8 cellular contexts compared by ENCODE assay signal in the genomic region with DNA sequence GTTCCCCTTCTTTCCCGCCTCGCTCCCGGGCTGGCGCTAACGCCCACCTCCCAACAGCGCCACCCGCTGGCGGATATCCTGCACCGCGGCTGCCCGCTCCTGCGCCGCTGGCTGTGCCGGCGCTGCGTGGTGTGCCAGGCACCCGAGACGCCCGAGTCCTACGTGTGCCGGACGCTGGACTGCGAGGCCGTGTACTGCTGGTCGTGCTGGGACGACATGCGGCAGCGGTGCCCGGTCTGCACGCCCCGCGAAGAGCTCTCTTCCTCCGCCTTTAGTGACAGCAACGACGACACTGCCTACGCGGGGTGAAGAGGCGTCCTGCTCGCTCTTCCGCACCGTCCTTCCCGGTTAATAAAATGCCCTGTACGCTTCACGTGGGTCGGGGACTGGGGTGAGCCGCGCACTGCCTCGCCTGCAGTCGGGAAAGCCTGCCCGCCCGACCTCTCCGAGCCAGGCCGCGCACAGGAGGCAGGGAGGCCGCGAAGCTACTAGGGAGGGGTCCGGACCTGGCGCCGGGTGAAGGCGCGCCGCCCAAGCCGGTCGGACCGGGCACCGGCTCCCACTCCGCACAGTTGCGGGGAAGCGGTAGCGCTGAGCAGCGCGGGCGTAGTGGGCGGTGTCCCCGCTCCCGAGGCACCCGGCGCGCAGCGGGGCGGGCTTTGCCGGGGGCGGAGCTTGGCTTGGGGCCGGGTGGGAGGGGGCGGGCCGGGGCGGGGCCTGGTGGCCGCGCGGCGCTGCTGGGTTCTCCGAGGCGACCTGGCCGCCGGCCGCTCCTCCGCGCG. TPM values are rescaled to one million over a fixed set of nuclear protein-coding genes. Genes with fewer than 3 reads are reported as not detected.
DNase-seq lines count a peak whose midpoint lies in the region; ATAC-seq and TF ChIP-seq lines count a peak whose summit lies in the region.

Gene ADAM15, plus strand, starts transcription at position 757 of the 782 bp plus-strand sequence. CDS start 71 bp downstream, outside the sequence.

- H3K27me3 ChIP-seq in IMR-90 (ENCODE audit: control insufficient read depth, insufficient read depth, low read length): no peaks in the 10 kb centered on the region
- no peaks in the 10 kb centered on the region for H3K27me3 ChIP-seq in RWPE2 (ENCODE audit: insufficient read depth, poor library complexity, severe bottlenecking)
- no peaks in the 10 kb centered on the region for H3K27me3 ChIP-seq in stomach smooth muscle (ENCODE audit: control insufficient read depth in 1 of 2, insufficient read depth in 2 of 2, low read length in 2 of 2)

- 2% methylated on average over 44 of the region's 99 CpGs; no CpG with 5 or more reads in 1 of the 2 experiments for WGBS in IMR-90 (ENCODE audit: extremely low coverage in 2 of 2, insufficient read length in 1 of 2), 2 experiments

- H4K5ac ChIP-seq in IMR-90 (ENCODE audit: low read depth, low read length): no peak within 1 kb of the TSS; the same call in 1 of the 2 replicates

- peak within 1 kb of the TSS; percentile 35; the same call in 1 of the 2 replicates for H3K56ac ChIP-seq in IMR-90 (ENCODE audit: extremely low read depth, insufficient read depth, low read length)

- H3K4me1 Mint-ChIP-seq in neural crest cell: peaks cover 34% of the 10 kb centered on the region

- 0 out of 2 replicates have a peak within 1 kb of the TSS, but pooled peaks have one; percentile 6 for H3K18ac ChIP-seq in IMR-90 (ENCODE audit: low read depth, low read length)

- H3K27me3 Mint-ChIP-seq in neural crest cell (ENCODE audit: low read depth): peaks cover 6% of the 10 kb centered on the region

- H3K9me3 ChIP-seq in IMR-90 (ENCODE audit: control insufficient read depth, insufficient read depth, low read length) (no peaks in the 10 kb centered on the region), RWPE2 (ENCODE audit: severe bottlenecking) (no peaks in the 10 kb centered on the region), stomach smooth muscle (ENCODE audit: control insufficient read depth in 2 of 2, low read length in 2 of 2) (no peaks in the 10 kb centered on the region)

- H3K4me1 ChIP-seq in IMR-90 (ENCODE audit: control insufficient read depth, insufficient read depth, low read length) (peaks cover 8% of the 10 kb centered on the region), RWPE2 (ENCODE audit: insufficient read depth, poor library complexity, severe bottlenecking) (peaks cover 14% of the 10 kb centered on the region), stomach smooth muscle (ENCODE audit: control insufficient read depth, insufficient read depth, low read length) (peaks cover 38% of the 10 kb centered on the region)

- H3K9me1 ChIP-seq in IMR-90 (ENCODE audit: insufficient read depth, low read length): peaks cover 5% of the 10 kb centered on the region; the same call in 1 of the 2 replicates

- in situ Hi-C loops in IMR-90 (cut with MboI; ENCODE audit: low sequenced_read_pairs): loop anchor here (10.0 kb wide), 1 partner anchor 96 kb away; the partner anchor contains the start of gene PBXIP1

- peak within 1 kb of the TSS; percentile 43; the same call in 1 of the 2 replicates for H3K27ac ChIP-seq in IMR-90 (ENCODE audit: insufficient read depth, low read length)
- peak within 1 kb of the TSS; percentile 89 for H3K27ac ChIP-seq in RWPE2 (ENCODE audit: poor library complexity, severe bottlenecking)
- peak within 1 kb of the TSS; percentile 77 for H3K27ac ChIP-seq in stomach smooth muscle (ENCODE audit: low read length)

- H4K91ac ChIP-seq in IMR-90 (ENCODE audit: insufficient read depth, low read depth, low read length): peak within 1 kb of the TSS; percentile 60

- peak within 1 kb of the TSS; percentile 69; the same call in 1 of the 2 replicates for H3K14ac ChIP-seq in IMR-90 (replicated peaks; ENCODE audit: low read depth, low read length)

- no TSS peak for BruUV-seq in IMR-90 (replicated peaks; lab: Mats Ljungman, UMichigan)

- H3K4me3 ChIP-seq in IMR-90 (ENCODE audit: insufficient read depth, low read depth, low read length) (peak within 1 kb of the TSS; percentile 75), RWPE2 (ENCODE audit: severe bottlenecking) (peak within 1 kb of the TSS; percentile 94), fibroblast of villous mesenchyme (ENCODE audit: low read depth, low read length) (peak within 1 kb of the TSS; percentile 74), stomach smooth muscle (ENCODE audit: low read length in 2 of 2) (peak within 1 kb of the TSS; percentile 72 to 83)

- H3K27ac Mint-ChIP-seq in neural crest cell (ENCODE audit: unreplicated experiment): peak within 1 kb of the TSS; percentile 97

- TF ChIP-seq RAD21 in IMR-90 (IDR thresholded peaks at IDR 0.05; ENCODE audit: low read length): peak; percentile 53

- H3K36me3 Mint-ChIP-seq in neural crest cell (ENCODE audit: low read depth): no peaks in the 10 kb centered on the region

- H3K9ac ChIP-seq in IMR-90 (ENCODE audit: low read depth, low read length): peak within 1 kb of the TSS; percentile 62
- H3K9ac ChIP-seq in stomach smooth muscle (ENCODE audit: low read length in 2 of 2): peak within 1 kb of the TSS; percentile 71 to 76

- peak within 1 kb of the TSS; percentile 20; the same call in 1 of the 3 replicates for H2BK15ac ChIP-seq in IMR-90 (ENCODE audit: low read depth, low read length)

- POLR2A ChIA-PET in IMR-90 (lab: Charles Lee; ENCODE audit: unreplicated experiment): interaction anchor here (0.6 kb wide), 4 partner anchors 41 to 727 kb away, joined by 3 to 7 read pairs (median 3); partner anchors contain the start of gene SHC1

- no peaks in the 10 kb centered on the region; the same call in 1 of the 2 replicates for H4K20me1 ChIP-seq in IMR-90 (ENCODE audit: insufficient read depth, low read length)

- H3K9me3 Mint-ChIP-seq in neural crest cell: no peaks in the 10 kb centered on the region

- peak within 1 kb of the TSS; percentile 55 for H3K4ac ChIP-seq in IMR-90 (ENCODE audit: low read depth, low read length)

- DNase-seq in COLO829 (ENCODE audit: low spot score): peak; percentile 97
- DNase-seq in IMR-90: peak; percentile 53
- DNase-seq in RWPE2 (ENCODE audit: low spot score): peak; percentile 66
- DNase-seq in activated effector memory CD4-positive, alpha-beta T cell treated with anti-CD3 and anti-CD28 coated beads, Interleukin-2, amount 50 U/mL, for 16 hours: peak; percentile 93
- peak; percentile 79 for DNase-seq in fibroblast of villous mesenchyme (ENCODE audit: low read depth)
- peak; percentile 92 for DNase-seq in neural crest cell (ENCODE audit: low read depth, low spot score)

- H3K36me3 ChIP-seq in IMR-90 (ENCODE audit: control insufficient read depth, insufficient read depth, low read length) (peaks cover 2% of the 10 kb centered on the region; the same call in 1 of the 2 replicates), RWPE2 (ENCODE audit: low read depth) (peaks cover 29% of the 10 kb centered on the region), stomach smooth muscle (ENCODE audit: control insufficient read depth in 2 of 2, insufficient read depth in 2 of 2, low read length in 2 of 2) (peaks cover 4 to 10% of the 10 kb centered on the region in 2 donors)

- ATAC-seq in GM21360 (IDR thresholded peaks at IDR 0.05; ENCODE audit: unreplicated experiment): peak; percentile 50
- ATAC-seq in IMR-90 (ENCODE audit: low read depth): peak; percentile 85
- peak; percentile 46 for ATAC-seq in RWPE2 (ENCODE audit: low read depth)

- peaks cover 0 to 15% of the 10 kb centered on the region in 2 experiments; a peak in 2 of 4 replicates for H3K79me1 ChIP-seq in IMR-90 (ENCODE audit: low read depth in 1 of 2, low read length in 2 of 2)

- H3K4me3 Mint-ChIP-seq in neural crest cell: peak within 1 kb of the TSS; percentile 90

- peak within 1 kb of the TSS; percentile 33 for H2AK5ac ChIP-seq in IMR-90 (ENCODE audit: low read depth, low read length)

- intact Hi-C loops in IMR-90 (cut with micrococcal nuclease): loop anchor here (5.0 kb wide), 1 partner anchor 48 kb away; the partner anchor contains the start of gene ZBTB7B

- peak within 1 kb of the TSS; percentile 99 for H2AFZ ChIP-seq in IMR-90 (replicated peaks; ENCODE audit: low read length, poor library complexity)

- H2AK9ac ChIP-seq in IMR-90 (replicated peaks; ENCODE audit: low read depth, low read length, poor library complexity): peak within 1 kb of the TSS; percentile 96

- H2BK5ac ChIP-seq in IMR-90 (ENCODE audit: low read depth, low read length, poor library complexity, severe bottlenecking): peak within 1 kb of the TSS; percentile 43

- TF ChIP-seq CTCF in IMR-90 (conservative IDR thresholded peaks at IDR 0.05; ENCODE audit: low read depth, low read length) (peak; percentile 85), RWPE2 (IDR thresholded peaks at IDR 0.05; ENCODE audit: poor library complexity, severe bottlenecking) (peak; percentile 90), fibroblast of villous mesenchyme (IDR thresholded peaks at IDR 0.05; ENCODE audit: insufficient read depth, low read depth, low read length) (peak; percentile 86), neural crest cell (conservative IDR thresholded peaks at IDR 0.05) (peak; percentile 97)

- dilution Hi-C loops in IMR-90 (cut with HindIII; ENCODE audit: low sequenced_read_pairs, unreplicated experiment): no loop called here

- H2BK120ac ChIP-seq in IMR-90 (ENCODE audit: low read depth, low read length): peak within 1 kb of the TSS; percentile 20; the same call in 1 of the 2 replicates

- TF ChIP-seq POLR2A in IMR-90 (IDR thresholded peaks at IDR 0.05; ENCODE audit: low read depth, low read length): no peak

- peak within 1 kb of the TSS; percentile 76 for H3K23ac ChIP-seq in IMR-90 (ENCODE audit: low read depth, low read length)

- H2BK20ac ChIP-seq in IMR-90 (ENCODE audit: low read depth, low read length): no peak within 1 kb of the TSS

- peak within 1 kb of the TSS; percentile 55 to 80; a peak in 3 of 4 replicates for H4K8ac ChIP-seq in IMR-90 (ENCODE audit: low read depth in 2 of 2, low read length in 2 of 2)

- CTCF ChIA-PET in IMR-90 (lab: Yijun Ruan, JAX): interaction anchor here (1.0 to 1.3 kb wide), 4 partner anchors 10 to 34 kb away, joined by 3 to 7 read pairs (median 3); no protein-coding TSS in a partner anchor

- peak within 1 kb of the TSS; percentile 93 for H3K4me2 ChIP-seq in IMR-90 (ENCODE audit: low read depth, low read length)

TF ChIP-seq in IMR-90, 13 proteins besides CTCF, POLR2A, EP300 and RAD21 (continues in another document):
- TF ChIP-seq CHD1 (IDR thresholded peaks at IDR 0.05; ENCODE audit: low read depth, low read length) (no peak), USF2 (IDR thresholded peaks at IDR 0.05; ENCODE audit: low read depth, low read length) (no peak)

RNA-seq across cellular contexts. Expression of gene ADAM15, which starts in this region (rescaled TPM):
- 25.6 and 29.7 TPM in 2 replicates for total RNA-seq in IMR-90 (2012; rRNA removed)
- polyA plus RNA-seq in IMR-90 (2012; rRNA removed): 52.4 and 65.6 TPM in 2 replicates
- 37.6 and 68.1 TPM in 2 replicates for polyA plus RNA-seq in IMR-90 (2012; cell fraction: cytosol; rRNA removed)
- polyA plus RNA-seq in IMR-90 (2012; cell fraction: nucleus; rRNA removed; ENCODE audit: low replicate concordance): 71.0 and 198 TPM in 2 replicates
- total RNA-seq in fibroblast of villous mesenchyme: 41.2 and 49.2 TPM in 2 replicates
- total RNA-seq in neural crest cell: 82.2 and 85.1 TPM in 2 replicates

Comparison
In these comparisons a context has a peak if more than half of its experiments do, and no peak if none do; other contexts are left out.
1. Peak in every context shown above with its lines: DNase-seq, ATAC-seq, H3K4me3 ChIP-seq and H3K27ac ChIP-seq.